In the genomic region with DNA sequence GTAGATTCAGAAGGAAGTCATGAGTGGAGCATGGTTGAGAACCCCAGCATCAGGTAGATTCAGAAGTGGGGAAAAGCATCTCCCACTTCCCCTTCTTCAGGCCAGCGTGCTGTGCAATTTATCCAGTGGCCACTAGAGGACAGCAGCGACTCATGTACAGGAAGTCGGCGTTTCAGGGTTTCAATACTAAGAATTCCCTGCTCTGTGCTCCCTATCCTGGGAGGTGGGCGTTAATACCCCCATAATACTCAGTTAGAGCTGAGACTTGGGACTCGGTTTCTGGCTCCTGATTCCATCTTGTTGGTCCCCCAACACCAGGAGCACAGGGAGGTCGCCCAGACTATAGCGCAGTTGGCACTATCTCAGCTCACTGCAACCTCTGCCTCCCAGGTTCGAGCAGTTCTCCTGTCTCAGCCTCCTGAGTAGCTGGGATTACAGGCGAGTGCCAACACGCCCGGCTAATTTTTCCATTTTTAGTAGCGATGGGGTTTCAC, we compare ENCODE assay signal across 8 cellular contexts.
DNase-seq lines count a peak whose midpoint lies in the region; ATAC-seq and TF ChIP-seq lines count a peak whose summit lies in the region.

No MANE protein-coding gene starts in this region.

- H3K4me1 Mint-ChIP-seq in CD14-positive monocyte (peaks cover 4% of the 10 kb centered on the region), immature natural killer cell (peaks cover 25 to 29% of the 10 kb centered on the region in 2 donors)

- no peaks in the 10 kb centered on the region for H3K9me3 Mint-ChIP-seq in CD14-positive monocyte
- peaks cover 0 to 1% (median 0%) of the 10 kb centered on the region in 6 donors for H3K9me3 Mint-ChIP-seq in immature natural killer cell

- DNase-seq in CD14-positive monocyte (ENCODE audit: low spot score), result peak; percentile 73
- DNase-seq in NCI-H1105 treated with DMSO at 0.1 percent for 48 hours (lab: John Stamatoyannopoulos, UW), result peak; percentile 40
- peak; percentile 46 for DNase-seq in T1000 (lab: John Stamatoyannopoulos, UW)
- peak; percentile 74 for DNase-seq in astrocyte of the hippocampus (ENCODE audit: low read depth, low spot score)
- DNase-seq in immature natural killer cell, result peak; percentile 66 to 71 (median 68)
- peak; percentile 41 to 70 for DNase-seq in stimulated activated CD4-positive, alpha-beta T cell treated with anti-CD3 and anti-CD28 coated beads, Interleukin-12 subunit alpha, Interleukin-12 subunit beta, amount 100 ng/mL, for 24 hours (ENCODE audit: low read depth in 2 of 2)

- H3K36me3 Mint-ChIP-seq in CD14-positive monocyte (no peaks in the 10 kb centered on the region), immature natural killer cell (peaks cover 0 to 4% (median 3%) of the 10 kb centered on the region in 3 donors)

- H3K4me3 Mint-ChIP-seq in CD14-positive monocyte, result no peak overlapping the region
- no peak overlapping the region for H3K4me3 Mint-ChIP-seq in immature natural killer cell

- TF ChIP-seq CTCF in CD14-positive monocyte (IDR thresholded peaks at IDR 0.05), result peak; percentile 99

- ATAC-seq in GM21447 (IDR thresholded peaks at IDR 0.05; ENCODE audit: unreplicated experiment) (peak; percentile 72), GM19035 (IDR thresholded peaks at IDR 0.05; ENCODE audit: unreplicated experiment) (no peak)

- H3K27ac Mint-ChIP-seq in CD14-positive monocyte, result no peak overlapping the region
- H3K27ac Mint-ChIP-seq in immature natural killer cell, result peak overlapping the region in 1 of 6 donors; percentile 7

- intact Hi-C loops in CD14-positive monocyte (cut with micrococcal nuclease), result loop anchor here (2.0 to 5.0 kb wide), 2 partner anchors 290 to 292 kb away; no protein-coding TSS in a partner anchor

- peaks cover 0 to 4% (median 2%) of the 10 kb centered on the region in 3 donors for H3K27me3 Mint-ChIP-seq in CD14-positive monocyte (ENCODE audit: low read depth in 3 of 3)
- peaks cover 0 to 4% (median 3%) of the 10 kb centered on the region in 3 donors for H3K27me3 Mint-ChIP-seq in immature natural killer cell (ENCODE audit: low read depth in 3 of 3)
